In the genomic region with DNA sequence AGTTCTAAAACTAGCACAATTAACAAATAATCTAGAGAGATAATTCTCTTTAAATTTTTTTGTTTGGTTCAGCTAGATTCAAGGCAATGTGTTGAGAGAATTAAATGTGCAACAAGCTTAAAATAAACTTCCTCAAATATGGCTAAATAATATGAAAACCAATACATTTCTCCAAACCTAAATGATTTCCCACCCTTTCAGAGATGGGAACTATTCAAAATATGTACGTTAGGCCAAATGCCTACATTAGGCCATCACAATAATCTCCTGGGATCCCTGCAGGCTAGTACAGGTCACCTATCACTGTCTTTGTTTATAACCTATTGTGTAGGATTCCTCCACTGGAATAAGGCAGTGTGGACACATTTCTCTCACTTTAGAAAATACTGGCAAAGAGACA, we compare ENCODE assay signal across 22 cellular contexts. TPM values are rescaled to one million over a fixed set of nuclear protein-coding genes. Genes with fewer than 3 reads are reported as not detected.
A peak's percentile ranks its signal among the peaks of the same experiment; 100 is the strongest.
DNase-seq lines count a peak whose midpoint lies in the region; ATAC-seq and TF ChIP-seq lines count a peak whose summit lies in the region.
"Had no signal": no experiment of that assay in that cellular context is flagged by ENCODE, and none has a peak within 500 bp of the region (broad histone marks: within the 10 kb centered on the region; RNA-seq: fewer than 3 reads in every experiment).

No MANE protein-coding gene starts in this region.

- no peak overlapping the region; the same call in 1 of the 2 replicates for H3K4me3 ChIP-seq in HEK293 (ENCODE audit: low read depth, low read length)
- H3K4me3 ChIP-seq in mesodermal cell (ENCODE audit: extremely low read depth, insufficient read depth, low read length, poor library complexity, severe bottlenecking): peak overlapping the region; percentile 1
- H3K4me3 ChIP-seq in stomach: peak overlapping the region in 2 of 4 donors; percentile 65 to 69
- H3K4me3 ChIP-seq: pancreas, tibial nerve had no signal

- ATAC-seq in GM21423 (IDR thresholded peaks at IDR 0.05; ENCODE audit: unreplicated experiment) (no peak), GM19452 (IDR thresholded peaks at IDR 0.05; ENCODE audit: unreplicated experiment) (no peak)
- ATAC-seq: pancreas, T-helper 17 cell had no signal

- H3K36me3 Mint-ChIP-seq in brain: peaks cover 4% of the 10 kb centered on the region

- H3K4me1 Mint-ChIP-seq in brain: peaks cover 60% of the 10 kb centered on the region
- H3K4me1 Mint-ChIP-seq: T-helper 17 cell had no signal

- TF ChIP-seq CTCF in HEK293 (tag by site-specific recombination; IDR thresholded peaks at IDR 0.05) (no peak), brain (conservative IDR thresholded peaks at IDR 0.05) (no peak), stomach (IDR thresholded peaks at IDR 0.05) (no peak)

- DNase-seq in stomach (no peak), SW480 (ENCODE audit: low spot score) (no peak)
- DNase-seq: activated CD4-positive, alpha-beta T cell treated with anti-CD3 and anti-CD28 coated beads, Interleukin-2, amount 50 U/mL, for 1 hour; brain microvascular endothelial cell; CD8-positive, alpha-beta memory T cell; DMS79; HFFc6; NCI-H1105 treated with DMSO at 0.1 percent for 48 hours; NCI-H2107; NCI-H748 treated with DMSO at 0.1 percent for 48 hours; pancreas; Right ventricle myocardium superior; stimulated activated CD4-positive, alpha-beta T cell treated with anti-CD3 and anti-CD28 coated beads, Interleukin-1b, Interleukin-23, amount 100 ng/mL, for 48 hours; stimulated activated naive CD4-positive, alpha-beta T cell treated with Interleukin-2 at 50 U/mL for 16 hours; T-helper 17 cell had no signal

- peak overlapping the region; percentile 77 to 96 (median 94) for H3K27ac Mint-ChIP-seq in brain
- H3K27ac Mint-ChIP-seq: CD8-positive, alpha-beta memory T cell; HFFc6; T-helper 17 cell had no signal

- H3K27me3 Mint-ChIP-seq in brain: peaks cover 17% of the 10 kb centered on the region

- CTCF ChIA-PET in HEK293 (lab: Yijun Ruan, JAX): interaction anchor here (1.0 to 10.1 kb wide), 4 partner anchors 10 to 29 kb away, joined by 4 to 125 read pairs (median 8); no protein-coding TSS in a partner anchor

- peak overlapping the region; percentile 90 to 93 (median 91) for H3K4me3 Mint-ChIP-seq in brain

- no peaks in the 10 kb centered on the region for H3K9me3 ChIP-seq in HEK293 (ENCODE audit: control insufficient read depth, insufficient read depth, low read depth, low read length)
- no peaks in the 10 kb centered on the region for H3K9me3 ChIP-seq in mesodermal cell (ENCODE audit: control insufficient read depth, low read length)
- H3K9me3 ChIP-seq in stomach: no peaks in the 10 kb centered on the region
- H3K9me3 ChIP-seq: pancreas, tibial nerve had no signal

- 40% methylated on average over 1 of the region's 1 CpG; no CpG with 5 or more reads in 1 of the 2 experiments for WGBS in mesodermal cell (ENCODE audit: insufficient coverage in 2 of 2), 2 experiments
- WGBS in stomach, 5 donors: 52 to 70% (median 66%) methylated on average over 1 of the region's 1 CpG

- H3K27ac ChIP-seq in HEK293 (ENCODE audit: extremely low read depth, low read depth, low read length): no peak overlapping the region
- no peak overlapping the region for H3K27ac ChIP-seq in mesodermal cell (ENCODE audit: low read depth, low read length, severe bottlenecking)
- H3K27ac ChIP-seq in stomach: peak overlapping the region in 4 of 5 donors; percentile 1 to 90 (median 46)
- H3K27ac ChIP-seq: brain microvascular endothelial cell, pancreas, tibial nerve had no signal

- POLR2A ChIA-PET in HEK293 (lab: Yijun Ruan, JAX): interaction anchor here (0.7 to 4.5 kb wide), 6 partner anchors 10 to 221 kb away, joined by 3 to 41 read pairs (median 6); partner anchors contain the start of genes CCNC and COQ3

- TF ChIP-seq POLR2A in stomach (IDR thresholded peaks at IDR 0.05): no peak

- intact Hi-C loops in stomach (cut with DNase I; ENCODE audit: low total_unique reads): no loop called here

- peaks cover 5% of the 10 kb centered on the region; the same call in 1 of the 2 replicates for H3K4me1 ChIP-seq in HEK293 (ENCODE audit: control insufficient read depth, insufficient read depth, low read length)
- peaks cover 11% of the 10 kb centered on the region for H3K4me1 ChIP-seq in mesodermal cell (ENCODE audit: control insufficient read depth, insufficient read depth, low read length, poor library complexity, severe bottlenecking)
- H3K4me1 ChIP-seq in stomach: peaks cover 0 to 23% (median 19%) of the 10 kb centered on the region in 4 donors

- H3K9me3 Mint-ChIP-seq in brain: peaks cover 0 to 3% (median 0%) of the 10 kb centered on the region in 5 experiments
- H3K9me3 Mint-ChIP-seq: CD8-positive, alpha-beta memory T cell; HFFc6 had no signal

- peaks cover 0 to 31% (median 8%) of the 10 kb centered on the region in 3 donors for H3K27me3 ChIP-seq in stomach
- H3K27me3 ChIP-seq: brain microvascular endothelial cell, pancreas had no signal

- H3K36me3 ChIP-seq in HEK293 (ENCODE audit: control insufficient read depth in 2 of 2, insufficient read depth in 1 of 2, low read length in 2 of 2) (peaks cover 0 to 5% of the 10 kb centered on the region in 2 experiments; a peak in 2 of 3 replicates), mesodermal cell (ENCODE audit: control insufficient read depth, insufficient read depth, low read length) (no peaks in the 10 kb centered on the region), stomach (no peaks in the 10 kb centered on the region)
- H3K36me3 ChIP-seq: brain microvascular endothelial cell, pancreas, tibial nerve had no signal

- no peak for TF ChIP-seq EP300 in stomach (IDR thresholded peaks at IDR 0.05)

TF ChIP-seq in HEK293, 187 proteins besides CTCF, POLR2A, EP300 and RAD21:
- peak; percentile 93 for TF ChIP-seq ZNF660 (tag by site-specific recombination; IDR thresholded peaks at IDR 0.05)
- TF ChIP-seq BCL11A (tag by site-specific recombination; IDR thresholded peaks at IDR 0.05; ENCODE audit: low read depth): no peak
- TF ChIP-seq KLF1 (tag by site-specific recombination; IDR thresholded peaks at IDR 0.05): no peak
- no peak for TF ChIP-seq KLF17 (tag by site-specific recombination; IDR thresholded peaks at IDR 0.05)

RNA-seq across cellular contexts. Expression of gene FAXC, which starts 1.7 kb away (rescaled TPM):
- polyA plus RNA-seq in brain (ENCODE audit: insufficient read depth, low read depth, low replicate concordance) (25.0 TPM), stomach (1 to 10 TPM; 2.6 to 8.0 (median 3.1) TPM)
- polyA plus RNA-seq in mesodermal cell (2013, experiment 1 of 2): 4.7 TPM
- 4.6 TPM for polyA plus RNA-seq in mesodermal cell (2013, experiment 2 of 2)
- 100 to 1,000 TPM in 1 of 5 donors, 10 to 100 TPM in 1, 1 to 10 TPM in 2, not detected in 1; 2.2 to 186 (median 30.1) TPM for total RNA-seq in stomach
- total RNA-seq: CD8-positive, alpha-beta memory T cell; OCI-LY7; Right ventricle myocardium superior; T-helper 17 cell had no signal
- polyA plus RNA-seq: CD8-positive, alpha-beta memory T cell had no signal

RNA-seq across cellular contexts. Expression of gene COQ3, which starts 46.2 kb away (rescaled TPM):
- polyA plus RNA-seq in brain (ENCODE audit: insufficient read depth, low read depth, low replicate concordance) (14.4 TPM), stomach (10 to 100 TPM in 2 of 3 donors, 1 to 10 TPM in 1; 8.6 to 11.4 (median 10.5) TPM)
- polyA plus RNA-seq in mesodermal cell (2013, experiment 1 of 2): 7.2 TPM
- 7.8 TPM for polyA plus RNA-seq in mesodermal cell (2013, experiment 2 of 2)
- 1 to 10 TPM in 2 of 5 donors, under 1 TPM in 1, not detected in 2; 0.58 to 4.4 (median 4.0) TPM for total RNA-seq in stomach

Comparison
In these comparisons a context has a peak if more than half of its experiments do, and no peak if none do; other contexts are left out.
1. H3K27ac ChIP-seq: peak in stomach (4 of 5); none in HEK293 (single experiment) and mesodermal cell (single experiment).